Comparison of ENCODE assay signal across 21 cellular contexts in genomic region chr14:59118171-59118570, GRCh38.
DNase-seq lines count a peak whose midpoint lies in the region; ATAC-seq, FAIRE-seq and TF ChIP-seq lines count a peak whose summit lies in the region.
"Had no signal": no experiment of that assay in that cellular context is flagged by ENCODE, and none has a peak within 500 bp of the region (broad histone marks: within the 10 kb centered on the region; RNA-seq: fewer than 3 reads in every experiment).

No MANE protein-coding gene starts in this region.

- no peak for ATAC-seq in IMR-90 (ENCODE audit: low read depth)
- ATAC-seq: CD8-positive, alpha-beta T cell had no signal

- no peak overlapping the region for H3K4ac ChIP-seq in IMR-90 (ENCODE audit: low read depth, low read length)

- H4K20me1 ChIP-seq in IMR-90 (ENCODE audit: insufficient read depth, low read length): no peaks in the 10 kb centered on the region
- H4K20me1 ChIP-seq: BLaER1 treated with 17β-estradiol and CSF1 and Interleukin-3, amounts not matched to agents 10 nM and 100 nM had no signal

- H2BK5ac ChIP-seq in IMR-90 (ENCODE audit: low read depth, low read length, poor library complexity, severe bottlenecking): no peak overlapping the region

- no peak overlapping the region for H2AK9ac ChIP-seq in IMR-90 (replicated peaks; ENCODE audit: low read depth, low read length, poor library complexity)

- no peak overlapping the region for H2AK5ac ChIP-seq in IMR-90 (ENCODE audit: low read depth, low read length)

- no peak overlapping the region for H2BK15ac ChIP-seq in IMR-90 (ENCODE audit: low read depth, low read length)

- peak overlapping the region; percentile 46; the same call in 1 of the 2 replicates for H3K18ac ChIP-seq in IMR-90 (ENCODE audit: low read depth, low read length)

- in situ Hi-C loops in IMR-90 (cut with MboI; ENCODE audit: low sequenced_read_pairs): no loop called here

- intact Hi-C loops in IMR-90 (cut with micrococcal nuclease): no loop called here

- no peak for TF ChIP-seq POLR2A in IMR-90 (IDR thresholded peaks at IDR 0.05; ENCODE audit: low read depth, low read length)

- no peaks in the 10 kb centered on the region for H3K79me1 ChIP-seq in IMR-90 (ENCODE audit: low read depth in 1 of 2, low read length in 2 of 2)

- H2AFZ ChIP-seq in IMR-90 (replicated peaks; ENCODE audit: low read length, poor library complexity): no peak overlapping the region

- no peak overlapping the region for H4K5ac ChIP-seq in IMR-90 (ENCODE audit: low read depth, low read length)

- FAIRE-seq in urothelium cell line (lab: Jason Lieb, UNC): peak; percentile 63
- FAIRE-seq: H54 had no signal

- no peak overlapping the region for H3K9ac ChIP-seq in IMR-90 (ENCODE audit: low read depth, low read length)
- H3K9ac ChIP-seq: BLaER1 treated with 17β-estradiol and CSF1 and Interleukin-3, amounts not matched to agents 10 nM and 100 nM had no signal

- no peak for TF ChIP-seq CTCF in IMR-90 (conservative IDR thresholded peaks at IDR 0.05; ENCODE audit: low read depth, low read length)

- H3K4me2 ChIP-seq in IMR-90 (ENCODE audit: low read depth, low read length): no peak overlapping the region
- H3K4me2 ChIP-seq: BLaER1 treated with 17β-estradiol and CSF1 and Interleukin-3, amounts not matched to agents 10 nM and 100 nM had no signal

- no peak overlapping the region for H3K23ac ChIP-seq in IMR-90 (ENCODE audit: low read depth, low read length)

- no peak overlapping the region for H4K91ac ChIP-seq in IMR-90 (ENCODE audit: insufficient read depth, low read depth, low read length)

- no peak overlapping the region for H3K56ac ChIP-seq in IMR-90 (ENCODE audit: extremely low read depth, insufficient read depth, low read length)

- no peaks in the 10 kb centered on the region for H3K36me3 ChIP-seq in IMR-90 (ENCODE audit: control insufficient read depth, insufficient read depth, low read length)
- H3K36me3 ChIP-seq: BLaER1 treated with 17β-estradiol and CSF1 and Interleukin-3, amounts not matched to agents 10 nM and 100 nM had no signal

- no peak overlapping the region for H3K4me3 ChIP-seq in IMR-90 (ENCODE audit: insufficient read depth, low read depth, low read length)
- H3K4me3 ChIP-seq: BLaER1 treated with 17β-estradiol and CSF1 and Interleukin-3, amounts not matched to agents 10 nM and 100 nM; GM12878 had no signal

- H3K4me1 ChIP-seq in IMR-90 (ENCODE audit: control insufficient read depth, insufficient read depth, low read length): peaks cover 5% of the 10 kb centered on the region; the same call in 1 of the 2 replicates
- H3K4me1 ChIP-seq: BLaER1 treated with 17β-estradiol and CSF1 and Interleukin-3, amounts not matched to agents 10 nM and 100 nM had no signal

- no peaks in the 10 kb centered on the region for H3K9me3 ChIP-seq in IMR-90 (ENCODE audit: control insufficient read depth, insufficient read depth, low read length)
- H3K9me3 ChIP-seq: BLaER1 treated with 17β-estradiol and CSF1 and Interleukin-3, amounts not matched to agents 10 nM and 100 nM had no signal

- no CpG with 5 or more reads among the region's 1 CpG for WGBS in IMR-90 (ENCODE audit: extremely low coverage in 2 of 2, insufficient read length in 1 of 2), 2 experiments

- H2BK120ac ChIP-seq in IMR-90 (ENCODE audit: low read depth, low read length): no peak overlapping the region

- TF ChIP-seq RAD21 in IMR-90 (IDR thresholded peaks at IDR 0.05; ENCODE audit: low read length): no peak

- dilution Hi-C loops in IMR-90 (cut with HindIII; ENCODE audit: low sequenced_read_pairs, unreplicated experiment): no loop called here

- POLR2A ChIA-PET in IMR-90 (lab: Charles Lee; ENCODE audit: unreplicated experiment): no interaction called here

- peak; percentile 15 for DNase-seq in NCI-H2196 (lab: John Stamatoyannopoulos, UW; ENCODE audit: unreplicated experiment)
- DNase-seq in NCI-H2196 treated with DMSO at 0.1 percent for 48 hours (lab: John Stamatoyannopoulos, UW; ENCODE audit: unreplicated experiment): no peak
- DNase-seq in IMR-90: no peak
- DNase-seq in NCI-H69 (lab: John Stamatoyannopoulos, UW): peak; percentile 54
- DNase-seq in urothelium cell line (ENCODE audit: low spot score): no peak
- no peak for DNase-seq in activated CD8-positive, alpha-beta memory T cell treated with anti-CD3 and anti-CD28 coated beads for 24 hours
- DNase-seq in activated CD4-positive, CD25-positive, alpha-beta regulatory T cell treated with anti-CD3 and anti-CD28 coated beads, Interleukin-2, amount 50 U/mL, for 72 hours: no peak
- DNase-seq: 8988T; CD8-positive, alpha-beta T cell; DND-41; Karpas-422; MV-4-11; NCI-H1105 treated with DMSO at 0.1 percent for 48 hours; NCI-H1694; NCI-H446; NCI-H774; OCI-M1; Right ventricle myocardium superior had no signal

- no peak overlapping the region for H4K8ac ChIP-seq in IMR-90 (ENCODE audit: low read depth in 2 of 2, low read length in 2 of 2)

- no peaks in the 10 kb centered on the region for H3K9me1 ChIP-seq in IMR-90 (ENCODE audit: insufficient read depth, low read length)

- BruUV-seq in IMR-90 (replicated peaks; lab: Mats Ljungman, UMichigan): no TSS peak

- CTCF ChIA-PET in IMR-90 (lab: Yijun Ruan, JAX): interaction anchor here (0.9 kb wide), 1 partner anchor 617 kb away, joined by 3 read pairs; no protein-coding TSS in a partner anchor

- peaks cover 2% of the 10 kb centered on the region; the same call in 1 of the 2 replicates for H3K27me3 ChIP-seq in IMR-90 (ENCODE audit: control insufficient read depth, insufficient read depth, low read length)
- H3K27me3 ChIP-seq: BLaER1 treated with 17β-estradiol and CSF1 and Interleukin-3, amounts not matched to agents 10 nM and 100 nM had no signal

- H3K27ac ChIP-seq in IMR-90 (ENCODE audit: insufficient read depth, low read length): no peak overlapping the region
- H3K27ac ChIP-seq: BLaER1 treated with 17β-estradiol and CSF1 and Interleukin-3, amounts not matched to agents 10 nM and 100 nM had no signal

- H2BK20ac ChIP-seq in IMR-90 (ENCODE audit: low read depth, low read length): no peak overlapping the region

- no peak overlapping the region for H3K14ac ChIP-seq in IMR-90 (replicated peaks; ENCODE audit: low read depth, low read length)

TF ChIP-seq in IMR-90, 13 proteins besides CTCF, POLR2A, EP300 and RAD21:
- TF ChIP-seq MAFK (IDR thresholded peaks at IDR 0.05; ENCODE audit: low read depth, low read length) (no peak), ELK1 (IDR thresholded peaks at IDR 0.05; ENCODE audit: borderline replicate concordance, low read depth, low read length) (no peak), RCOR1 (IDR thresholded peaks at IDR 0.05; ENCODE audit: insufficient replicate concordance, low read length) (no peak), MXI1 (IDR thresholded peaks at IDR 0.05; ENCODE audit: borderline replicate concordance, low read depth, low read length) (no peak), RFX5 (IDR thresholded peaks at IDR 0.05; ENCODE audit: low read depth, low read length) (no peak), USF2 (IDR thresholded peaks at IDR 0.05; ENCODE audit: low read depth, low read length) (no peak), CHD1 (IDR thresholded peaks at IDR 0.05; ENCODE audit: low read depth, low read length) (no peak), BHLHE40 (IDR thresholded peaks at IDR 0.05; ENCODE audit: low read depth, low read length) (no peak)

Comparison
In these comparisons a context has a peak if more than half of its experiments do, and no peak if none do; other contexts are left out.
1. DNase-seq: peak in NCI-H2196 (single experiment) and NCI-H69 (single experiment); none in NCI-H2196 treated with DMSO at 0.1 percent for 48 hours (single experiment), IMR-90 (single experiment), urothelium cell line (single experiment), activated CD8-positive, alpha-beta memory T cell treated with anti-CD3 and anti-CD28 coated beads for 24 hours (single experiment) and activated CD4-positive, CD25-positive, alpha-beta regulatory T cell treated with anti-CD3 and anti-CD28 coated beads, Interleukin-2, amount 50 U/mL, for 72 hours (single experiment).